8 cellular contexts compared by ENCODE assay signal in the genomic region with DNA sequence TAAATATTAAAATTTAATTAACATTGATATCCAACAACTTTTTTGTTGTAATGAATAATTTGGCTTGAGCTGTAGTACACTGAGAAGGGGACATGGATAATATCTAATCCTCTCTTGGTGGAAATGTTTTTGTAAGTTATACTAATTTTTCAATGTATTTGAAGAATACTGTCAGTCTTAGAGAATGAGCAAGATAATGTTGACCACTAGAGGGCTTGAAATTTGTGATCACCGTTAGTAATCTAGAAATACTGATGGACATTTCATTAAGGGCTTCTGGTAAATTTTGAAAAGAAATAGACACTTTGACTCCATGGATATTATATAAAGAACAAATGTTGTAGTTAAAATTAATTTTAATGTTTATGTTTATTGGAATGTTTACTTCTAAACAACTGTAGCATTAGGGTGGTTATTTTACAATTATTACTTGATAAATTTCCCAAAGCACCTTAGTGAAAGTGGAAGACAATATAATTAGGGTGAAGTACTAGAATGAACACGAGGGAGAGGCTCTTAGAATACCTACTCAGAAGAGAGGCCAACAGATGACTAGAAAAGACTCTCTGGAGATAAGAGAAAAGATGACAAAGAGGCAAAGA. TPM values are rescaled to one million over a fixed set of nuclear protein-coding genes. Genes with fewer than 3 reads are reported as not detected.
DNase-seq lines count a peak whose midpoint lies in the region; ATAC-seq and TF ChIP-seq lines count a peak whose summit lies in the region.

No MANE protein-coding gene starts in this region.

- no peak overlapping the region for H3K27ac ChIP-seq in PC-9
- no peak overlapping the region for H3K27ac ChIP-seq in gastrocnemius medialis
- H3K27ac ChIP-seq in suprapubic skin: no peak overlapping the region

- DNase-seq in BE2C (no peak), PC-9 (no peak), fibroblast of mammary gland (ENCODE audit: low read depth) (peak; percentile 66), gastrocnemius medialis (no peak), suprapubic skin (ENCODE audit: low spot score in 2 of 2) (no peak), HPDE6-E6E7 (ENCODE audit: extremely low spot score) (no peak)

- H3K4me3 ChIP-seq in BE2C (ENCODE audit: low read depth, low read length) (no peak overlapping the region), PC-9 (no peak overlapping the region), fibroblast of mammary gland (ENCODE audit: control insufficient read depth, low read depth, low read length) (no peak overlapping the region), gastrocnemius medialis (no peak overlapping the region), suprapubic skin (no peak overlapping the region)

- no peaks in the 10 kb centered on the region for H3F3A ChIP-seq in PC-9 (ENCODE audit: insufficient read depth, low read depth)

- no peaks in the 10 kb centered on the region for H3K9me2 ChIP-seq in PC-9 (ENCODE audit: insufficient read depth)

- no peaks in the 10 kb centered on the region for H3K27me3 ChIP-seq in BE2C
- H3K27me3 ChIP-seq in PC-9 (ENCODE audit: insufficient read depth, low read depth): no peaks in the 10 kb centered on the region
- H3K27me3 ChIP-seq in gastrocnemius medialis: no peaks in the 10 kb centered on the region
- H3K27me3 ChIP-seq in suprapubic skin: no peaks in the 10 kb centered on the region

- no peak overlapping the region for H3K4me2 ChIP-seq in PC-9

- BruUV-seq in PC-9 (replicated peaks; lab: Mats Ljungman, UMichigan): no TSS peak

- TF ChIP-seq POLR2A in gastrocnemius medialis (IDR thresholded peaks at IDR 0.05): no peak
- no peak for TF ChIP-seq POLR2A in suprapubic skin (IDR thresholded peaks at IDR 0.05)

- H3K4me1 ChIP-seq in BE2C (no peaks in the 10 kb centered on the region), PC-9 (replicated peaks; ENCODE audit: insufficient read depth) (no peaks in the 10 kb centered on the region; the same call in 1 of the 2 replicates), gastrocnemius medialis (no peaks in the 10 kb centered on the region), suprapubic skin (no peaks in the 10 kb centered on the region)

- no peaks in the 10 kb centered on the region for H4K20me1 ChIP-seq in PC-9 (ENCODE audit: insufficient read depth)

- TF ChIP-seq CTCF in BE2C (IDR thresholded peaks at IDR 0.05; ENCODE audit: low read depth, low read length) (peak; percentile 59), PC-9 (conservative IDR thresholded peaks at IDR 0.05) (peak; percentile 72), fibroblast of mammary gland (conservative IDR thresholded peaks at IDR 0.05; ENCODE audit: control insufficient read depth, insufficient read depth, low read depth, low read length) (peak; percentile 73), gastrocnemius medialis (IDR thresholded peaks at IDR 0.05 in 4 of 5, conservative IDR thresholded peaks at IDR 0.05 in 1 of 5) (peak; percentile 27 to 63 (median 47)), suprapubic skin (IDR thresholded peaks at IDR 0.05) (peak in 1 of 2 donors; percentile 53)

- POLR2A ChIA-PET in PC-9 (lab: Charles Lee; ENCODE audit: unreplicated experiment): no interaction called here

- WGBS in suprapubic skin: 6% methylated on average over 2 of the region's 2 CpGs

- H3K79me2 ChIP-seq in PC-9 (ENCODE audit: low read depth): no peaks in the 10 kb centered on the region

- in situ Hi-C loops in gastrocnemius medialis (cut with MboI; ENCODE audit: low sequenced_read_pairs in 4 of 4): loop anchor here in 1 of 4 donors (25.0 kb wide), 1 partner anchor 394 kb away; no protein-coding TSS in a partner anchor

- H3K9me3 ChIP-seq in BE2C: no peaks in the 10 kb centered on the region
- no peaks in the 10 kb centered on the region for H3K9me3 ChIP-seq in PC-9 (ENCODE audit: insufficient read depth, low read depth)
- no peaks in the 10 kb centered on the region for H3K9me3 ChIP-seq in gastrocnemius medialis
- H3K9me3 ChIP-seq in suprapubic skin: no peaks in the 10 kb centered on the region

- ATAC-seq in GM21390 (IDR thresholded peaks at IDR 0.05; ENCODE audit: unreplicated experiment) (peak; percentile 57), gastrocnemius medialis (no peak), esophagus mucosa (no peak)

- CTCF ChIA-PET in PC-9 (lab: Charles Lee): no interaction called here

- no peak for TF ChIP-seq EP300 in suprapubic skin (IDR thresholded peaks at IDR 0.05)

- H2AFZ ChIP-seq in PC-9: no peak overlapping the region

- intact Hi-C loops in PC-9 (cut with micrococcal nuclease; ENCODE audit: unreplicated experiment): loop anchor here (10.0 kb wide), 1 partner anchor 293 kb away; no protein-coding TSS in a partner anchor
- intact Hi-C loops in gastrocnemius medialis (cut with DNase I; ENCODE audit: low total_unique reads): no loop called here

- H3K36me3 ChIP-seq in BE2C (no peaks in the 10 kb centered on the region), PC-9 (ENCODE audit: low read depth) (no peaks in the 10 kb centered on the region), gastrocnemius medialis (no peaks in the 10 kb centered on the region), suprapubic skin (no peaks in the 10 kb centered on the region)

RNA-seq across cellular contexts. Expression of gene CAMK2D, which starts 20.0 kb away (rescaled TPM):
- 11.7 TPM for polyA plus RNA-seq in BE2C (2012; ENCODE audit: insufficient read depth, insufficient read length, low read depth)
- total RNA-seq in PC-9 (2021) (7.1 and 10.5 TPM in 2 replicates), gastrocnemius medialis (100 to 1,000 TPM in 3 of 4 donors, 10 to 100 TPM in 1; 73.2 to 149 (median 119) TPM), suprapubic skin (10 to 100 TPM; 21.5 to 38.2 (median 30.5) TPM), esophagus mucosa (48.9 TPM)
